In the genomic region with DNA sequence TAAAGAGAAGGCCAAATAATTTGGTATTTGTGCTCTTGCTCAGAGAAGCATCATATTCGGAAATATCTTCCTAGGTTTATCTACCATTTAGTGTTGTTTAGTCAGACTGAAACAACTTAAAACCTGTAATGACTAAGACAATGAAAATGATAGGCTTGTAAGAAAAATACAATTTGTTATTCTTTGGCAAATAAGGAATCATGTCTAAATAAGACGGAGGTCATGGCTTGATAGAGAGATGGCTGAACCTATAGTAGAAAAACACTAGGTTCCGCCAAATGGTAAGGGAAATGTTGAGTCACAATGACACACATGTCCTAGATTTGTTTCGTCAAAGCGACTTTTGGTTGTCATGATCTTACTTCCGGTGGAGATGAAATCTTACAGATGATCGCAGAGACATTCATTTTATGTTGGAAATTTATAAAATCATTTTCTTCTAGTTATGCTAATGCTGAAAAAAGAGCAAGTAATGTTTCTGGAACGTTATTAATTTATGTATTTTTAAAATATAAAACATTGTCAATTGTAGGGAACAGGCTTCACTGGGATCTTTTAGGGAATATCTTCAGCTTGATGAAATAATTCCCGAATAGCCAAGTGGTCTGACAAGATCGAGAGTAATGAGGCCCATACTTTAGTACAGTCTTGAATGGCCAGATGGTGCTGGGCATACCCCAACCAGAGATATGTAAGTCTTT, we compare ENCODE assay signal across 8 cellular contexts. TPM values are rescaled to one million over a fixed set of nuclear protein-coding genes. Genes with fewer than 3 reads are reported as not detected.
DNase-seq lines count a peak whose midpoint lies in the region; ATAC-seq and TF ChIP-seq lines count a peak whose summit lies in the region.

No MANE protein-coding gene starts in this region.

- POLR2A ChIA-PET in T-cell (lab: Charles Lee): interaction anchor here (0.5 to 1.9 kb wide), 9 partner anchors 24 to 148 kb away, joined by 3 to 10 read pairs (median 3); partner anchors contain the start of gene SUPV3L1 (in 1 of the 2)

- peak overlapping the region; percentile 98 for H3K27ac Mint-ChIP-seq in activated naive CD4-positive, alpha-beta T cell treated with anti-CD3 and anti-CD28 coated beads, Interleukin-2, amount 50 U/mL, for 24 hours
- peak overlapping the region; percentile 95 to 96 for H3K27ac Mint-ChIP-seq in T-cell

- H3K4me1 Mint-ChIP-seq in activated naive CD4-positive, alpha-beta T cell treated with anti-CD3 and anti-CD28 coated beads, Interleukin-2, amount 50 U/mL, for 24 hours: peaks cover 65% of the 10 kb centered on the region
- H3K4me1 Mint-ChIP-seq in T-cell: peaks cover 67 to 72% (median 71%) of the 10 kb centered on the region in 3 donors

- CTCF ChIA-PET in T-cell (lab: Charles Lee): interaction anchor here in 1 of 2 donors (0.8 to 1.3 kb wide), 2 partner anchors 45 to 84 kb away, joined by 4 to 6 read pairs; no protein-coding TSS in a partner anchor

- peaks cover 22% of the 10 kb centered on the region for H3K36me3 Mint-ChIP-seq in activated naive CD4-positive, alpha-beta T cell treated with anti-CD3 and anti-CD28 coated beads, Interleukin-2, amount 50 U/mL, for 24 hours
- H3K36me3 Mint-ChIP-seq in T-cell: peaks cover 17% of the 10 kb centered on the region

- H3K27me3 Mint-ChIP-seq in activated naive CD4-positive, alpha-beta T cell treated with anti-CD3 and anti-CD28 coated beads, Interleukin-2, amount 50 U/mL, for 24 hours: no peaks in the 10 kb centered on the region
- H3K27me3 Mint-ChIP-seq in T-cell: no peaks in the 10 kb centered on the region

- H3K9me3 Mint-ChIP-seq in activated naive CD4-positive, alpha-beta T cell treated with anti-CD3 and anti-CD28 coated beads, Interleukin-2, amount 50 U/mL, for 24 hours: no peaks in the 10 kb centered on the region
- H3K9me3 Mint-ChIP-seq in T-cell: no peaks in the 10 kb centered on the region

- peak overlapping the region; percentile 94 for H3K4me3 Mint-ChIP-seq in activated naive CD4-positive, alpha-beta T cell treated with anti-CD3 and anti-CD28 coated beads, Interleukin-2, amount 50 U/mL, for 24 hours
- H3K4me3 Mint-ChIP-seq in T-cell: peak overlapping the region; percentile 79 to 92 (median 86)

- TF ChIP-seq CTCF in fibroblast of mammary gland (conservative IDR thresholded peaks at IDR 0.05; ENCODE audit: control insufficient read depth, insufficient read depth, low read depth, low read length): no peak

- H3K9ac ChIP-seq in stomach smooth muscle (ENCODE audit: low read length in 2 of 2): peak overlapping the region in 1 of 2 donors; percentile 56

- DNase-seq in activated naive CD4-positive, alpha-beta T cell treated with anti-CD3 and anti-CD28 coated beads, Interleukin-2, amount 50 U/mL, for 16 hours: no peak
- DNase-seq in T-cell (peak in 18 of 34 experiments; percentile 18 to 66 (median 47)), fibroblast of mammary gland (ENCODE audit: low read depth) (peak; percentile 78)

- H3K27me3 ChIP-seq in stomach smooth muscle (ENCODE audit: control insufficient read depth in 1 of 2, insufficient read depth in 2 of 2, low read length in 2 of 2): peaks cover 0 to 2% of the 10 kb centered on the region in 2 donors

- no peaks in the 10 kb centered on the region for H3K4me1 ChIP-seq in stomach smooth muscle (ENCODE audit: control insufficient read depth, insufficient read depth, low read length)

- peak overlapping the region; percentile 25 for H3K27ac ChIP-seq in stomach smooth muscle (ENCODE audit: low read length)

- H3K36me3 ChIP-seq in stomach smooth muscle (ENCODE audit: control insufficient read depth in 2 of 2, insufficient read depth in 2 of 2, low read length in 2 of 2): no peaks in the 10 kb centered on the region

- H3K4me3 ChIP-seq in fibroblast of mammary gland (ENCODE audit: control insufficient read depth, low read depth, low read length) (peak overlapping the region; percentile 60), stomach smooth muscle (ENCODE audit: low read length in 2 of 2) (no peak overlapping the region)

- ATAC-seq in T-cell (replicated peaks in 1 of 4): peak in 1 of 4 experiments; percentile 25
- no peak for ATAC-seq in HG03108 (IDR thresholded peaks at IDR 0.05; ENCODE audit: unreplicated experiment)
- ATAC-seq in HG02763 (IDR thresholded peaks at IDR 0.05; ENCODE audit: unreplicated experiment): no peak
- no peak for ATAC-seq in GM21737 (IDR thresholded peaks at IDR 0.05; ENCODE audit: unreplicated experiment)

- H3K9me3 ChIP-seq in stomach smooth muscle (ENCODE audit: control insufficient read depth in 2 of 2, low read length in 2 of 2): no peaks in the 10 kb centered on the region

RNA-seq across cellular contexts. Expression of gene SRGN, which starts 1.0 kb away (rescaled TPM):
- 100 to 1,000 TPM in 4 of 5 donors, 10 to 100 TPM in 1; 91.4 to 271 (median 137) TPM for total RNA-seq in T-cell

RNA-seq across cellular contexts. Expression of gene VPS26A, which starts 35.0 kb away (rescaled TPM):
- 10 to 100 TPM; 24.6 to 35.8 (median 28.2) TPM for total RNA-seq in T-cell
